In the genomic region with DNA sequence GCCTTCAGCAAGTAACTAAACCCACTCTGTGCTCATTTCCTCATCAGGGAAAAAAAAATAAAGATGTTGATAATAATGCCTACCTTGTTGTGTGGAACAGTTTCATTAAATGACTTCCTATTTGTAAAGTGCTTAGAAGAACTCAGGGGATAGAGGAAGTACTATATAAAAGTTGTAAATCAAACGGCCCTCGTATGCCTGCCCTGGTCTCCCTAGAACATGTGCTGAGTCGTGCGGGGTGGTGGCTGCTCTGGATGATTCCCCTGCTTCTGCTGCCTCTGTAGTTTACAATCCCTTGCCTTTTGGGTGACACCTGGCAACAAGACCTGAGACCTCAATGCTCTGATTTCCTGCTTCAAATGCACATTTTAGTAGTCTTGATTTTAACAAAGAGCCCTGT, we compare ENCODE assay signal across 16 cellular contexts.
DNase-seq lines count a peak whose midpoint lies in the region; ATAC-seq and TF ChIP-seq lines count a peak whose summit lies in the region.
"Had no signal": no experiment of that assay in that cellular context is flagged by ENCODE, and none has a peak within 500 bp of the region (broad histone marks: within the 10 kb centered on the region; RNA-seq: fewer than 3 reads in every experiment).

No MANE protein-coding gene starts in this region.

- CTCF ChIA-PET in WTC11 (lab: Charles Lee), result no interaction called here

- peak; percentile 68 for ATAC-seq in WTC11
- ATAC-seq in HG02884 (IDR thresholded peaks at IDR 0.05; ENCODE audit: unreplicated experiment), result no peak
- ATAC-seq in activated T-helper 17 cell treated with anti-CD3 and anti-CD28 coated beads, Interleukin-2, amount 50 U/mL, for 72 hours (replicated peaks), result no peak
- ATAC-seq: gastrocnemius medialis, upper lobe of right lung had no signal

- no peaks in the 10 kb centered on the region for H3K27me3 Mint-ChIP-seq in WTC11 (ENCODE audit: low read depth)
- H3K27me3 Mint-ChIP-seq in activated T-helper 17 cell treated with anti-CD3 and anti-CD28 coated beads, Interleukin-2, amount 50 U/mL, for 72 hours, result no peaks in the 10 kb centered on the region

- POLR2A ChIA-PET in WTC11 (lab: Charles Lee), result interaction anchor here (0.6 kb wide), 1 partner anchor 21 kb away, joined by 3 read pairs; no protein-coding TSS in a partner anchor

- H3K36me3 ChIP-seq in mucosa of rectum (ENCODE audit: control insufficient read depth in 2 of 2, insufficient read depth in 2 of 2, low read length in 2 of 2), result no peaks in the 10 kb centered on the region
- H3K36me3 ChIP-seq in ovary, result no peaks in the 10 kb centered on the region
- H3K36me3 ChIP-seq: gastrocnemius medialis, upper lobe of right lung had no signal

- intact Hi-C loops in ovary (cut with DNase I), result no loop called here

- H3K9me3 ChIP-seq in mucosa of rectum (ENCODE audit: control insufficient read depth in 2 of 2, low read length in 2 of 2), result no peaks in the 10 kb centered on the region
- no peaks in the 10 kb centered on the region for H3K9me3 ChIP-seq in ovary
- H3K9me3 ChIP-seq: gastrocnemius medialis, upper lobe of right lung had no signal

- no peak overlapping the region for H3K9ac ChIP-seq in mucosa of rectum (ENCODE audit: low read depth in 1 of 2, low read length in 2 of 2)

- TF ChIP-seq CTCF in WTC11 (IDR thresholded peaks at IDR 0.05), result no peak
- TF ChIP-seq CTCF in ovary (IDR thresholded peaks at IDR 0.05), result no peak

- no peaks in the 10 kb centered on the region for H3K36me3 Mint-ChIP-seq in WTC11
- no peaks in the 10 kb centered on the region for H3K36me3 Mint-ChIP-seq in activated T-helper 17 cell treated with anti-CD3 and anti-CD28 coated beads, Interleukin-2, amount 50 U/mL, for 72 hours (ENCODE audit: low read depth)

- TF ChIP-seq POLR2A in ovary (IDR thresholded peaks at IDR 0.05), result no peak

- peaks cover 4 to 28% of the 10 kb centered on the region in 2 donors for H3K4me1 ChIP-seq in mucosa of rectum (ENCODE audit: control insufficient read depth in 2 of 2, insufficient read depth in 2 of 2, low read length in 2 of 2)
- H3K4me1 ChIP-seq in ovary (ENCODE audit: insufficient read depth), result no peaks in the 10 kb centered on the region
- H3K4me1 ChIP-seq: upper lobe of right lung had no signal

- 74 to 90% (median 90%) methylated on average over 4 of the region's 4 CpGs for WGBS in ovary, 3 donors

- H3K27me3 ChIP-seq in mucosa of rectum (ENCODE audit: control insufficient read depth in 2 of 2, insufficient read depth in 2 of 2, low read length in 2 of 2) (no peaks in the 10 kb centered on the region), ovary (no peaks in the 10 kb centered on the region)
- H3K27me3 ChIP-seq: gastrocnemius medialis, upper lobe of right lung had no signal

- peaks cover 49% of the 10 kb centered on the region for H3K4me1 Mint-ChIP-seq in WTC11
- no peaks in the 10 kb centered on the region for H3K4me1 Mint-ChIP-seq in activated T-helper 17 cell treated with anti-CD3 and anti-CD28 coated beads, Interleukin-2, amount 50 U/mL, for 72 hours

- peak overlapping the region; percentile 67; the same call in 1 of the 2 replicates for H3K27ac Mint-ChIP-seq in WTC11
- no peak overlapping the region for H3K27ac Mint-ChIP-seq in activated T-helper 17 cell treated with anti-CD3 and anti-CD28 coated beads, Interleukin-2, amount 50 U/mL, for 72 hours

- peak overlapping the region; percentile 52 to 53 for H3K27ac ChIP-seq in mucosa of rectum (ENCODE audit: low read depth in 2 of 2, low read length in 2 of 2)
- H3K27ac ChIP-seq in ovary, result no peak overlapping the region
- H3K27ac ChIP-seq: gastrocnemius medialis, upper lobe of right lung had no signal

- H3K4me3 Mint-ChIP-seq in WTC11, result no peak overlapping the region
- no peak overlapping the region for H3K4me3 Mint-ChIP-seq in activated T-helper 17 cell treated with anti-CD3 and anti-CD28 coated beads, Interleukin-2, amount 50 U/mL, for 72 hours

- DNase-seq in GF-D8 (lab: John Stamatoyannopoulos, UW), result peak; percentile 66
- peak; percentile 50 for DNase-seq in KG1 (lab: John Stamatoyannopoulos, UW)
- DNase-seq in WTC11 (ENCODE audit: low spot score), result no peak
- DNase-seq in DMS53 treated with DMSO at 0.1 percent for 48 hours (lab: John Stamatoyannopoulos, UW; ENCODE audit: unreplicated experiment), result no peak
- no peak for DNase-seq in ovary
- DNase-seq: activated CD8-positive, alpha-beta memory T cell treated with anti-CD3 and anti-CD28 coated beads for 24 hours; activated gamma-delta T cell; effector memory CD4-positive, alpha-beta T cell; gastrocnemius medialis; NCI-H2029 treated with DMSO at 0.1 percent for 48 hours; NCI-H69; T-helper 9 cell; upper lobe of right lung had no signal

- H3K4me3 ChIP-seq in mucosa of rectum (ENCODE audit: low read length in 2 of 2) (no peak overlapping the region), ovary (no peak overlapping the region)
- H3K4me3 ChIP-seq: gastrocnemius medialis, upper lobe of right lung had no signal

- H3K9me3 Mint-ChIP-seq in WTC11, result no peaks in the 10 kb centered on the region
- no peaks in the 10 kb centered on the region for H3K9me3 Mint-ChIP-seq in activated T-helper 17 cell treated with anti-CD3 and anti-CD28 coated beads, Interleukin-2, amount 50 U/mL, for 72 hours

- TF ChIP-seq EP300 in ovary (IDR thresholded peaks at IDR 0.05), result no peak

TF ChIP-seq in WTC11, 78 proteins besides CTCF, POLR2A, EP300 and RAD21 (continues in another document):
- TF ChIP-seq, protein P1, sequence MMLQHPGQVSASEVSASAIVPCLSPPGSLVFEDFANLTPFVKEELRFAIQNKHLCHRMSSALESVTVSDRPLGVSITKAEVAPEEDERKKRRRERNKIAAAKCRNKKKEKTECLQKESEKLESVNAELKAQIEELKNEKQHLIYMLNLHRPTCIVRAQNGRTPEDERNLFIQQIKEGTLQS (CRISPR knock-in tag; conservative IDR thresholded peaks at IDR 0.05), result no peak
- TF ChIP-seq RELA (CRISPR knock-in tag; IDR thresholded peaks at IDR 0.05; ENCODE audit: borderline replicate concordance) (no peak), PREB (CRISPR knock-in tag; IDR thresholded peaks at IDR 0.05; ENCODE audit: borderline replicate concordance) (no peak), FOXP1 (CRISPR knock-in tag; IDR thresholded peaks at IDR 0.05; ENCODE audit: borderline replicate concordance) (no peak), ZNF532 (CRISPR knock-in tag; IDR thresholded peaks at IDR 0.05; ENCODE audit: borderline replicate concordance) (no peak), KAT7 (CRISPR knock-in tag; IDR thresholded peaks at IDR 0.05; ENCODE audit: borderline replicate concordance) (no peak), MXD4 (CRISPR knock-in tag; IDR thresholded peaks at IDR 0.05; ENCODE audit: borderline replicate concordance) (no peak)
- TF ChIP-seq, protein P2, sequence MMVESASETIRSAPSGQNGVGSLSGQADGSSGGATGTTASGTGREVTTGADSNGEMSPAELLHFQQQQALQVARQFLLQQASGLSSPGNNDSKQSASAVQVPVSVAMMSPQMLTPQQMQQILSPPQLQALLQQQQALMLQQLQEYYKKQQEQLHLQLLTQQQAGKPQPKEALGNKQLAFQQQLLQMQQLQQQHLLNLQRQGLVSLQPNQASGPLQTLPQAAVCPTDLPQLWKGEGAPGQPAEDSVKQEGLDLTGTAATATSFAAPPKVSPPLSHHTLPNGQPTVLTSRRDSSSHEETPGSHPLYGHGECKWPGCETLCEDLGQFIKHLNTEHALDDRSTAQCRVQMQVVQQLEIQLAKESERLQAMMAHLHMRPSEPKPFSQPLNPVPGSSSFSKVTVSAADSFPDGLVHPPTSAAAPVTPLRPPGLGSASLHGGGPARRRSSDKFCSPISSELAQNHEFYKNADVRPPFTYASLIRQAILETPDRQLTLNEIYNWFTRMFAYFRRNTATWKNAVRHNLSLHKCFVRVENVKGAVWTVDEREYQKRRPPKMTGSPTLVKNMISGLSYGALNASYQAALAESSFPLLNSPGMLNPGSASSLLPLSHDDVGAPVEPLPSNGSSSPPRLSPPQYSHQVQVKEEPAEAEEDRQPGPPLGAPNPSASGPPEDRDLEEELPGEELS (CRISPR knock-in tag; IDR thresholded peaks at IDR 0.05), result no peak

Comparison
In these comparisons a context has a peak if more than half of its experiments do, and no peak if none do; other contexts are left out.
1. DNase-seq: peak in GF-D8 (single experiment) and KG1 (single experiment); none in WTC11 (single experiment), DMS53 treated with DMSO at 0.1 percent for 48 hours (single experiment) and ovary (0 of 5).
2. H3K27ac ChIP-seq: peak in mucosa of rectum (2 of 2); none in ovary (0 of 2).